Comparison of ENCODE assay signal across 11 cellular contexts in the genomic region with DNA sequence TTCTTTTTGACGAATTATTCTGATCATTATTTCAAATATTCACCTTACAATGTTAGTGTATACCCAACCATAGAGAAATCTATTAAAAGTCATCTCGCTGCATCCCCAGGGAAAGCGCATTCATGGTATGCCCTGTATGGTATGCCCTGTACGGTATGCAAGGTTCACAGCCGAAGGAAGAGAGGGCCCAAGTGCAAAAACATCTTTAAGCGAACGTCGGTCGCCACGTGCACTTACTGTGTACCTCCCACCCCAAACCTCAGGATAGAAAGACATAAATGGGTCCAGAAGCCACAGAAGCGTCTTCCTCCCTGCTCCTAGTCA. TPM values are rescaled to one million over a fixed set of nuclear protein-coding genes. Genes with fewer than 3 reads are reported as not detected.
DNase-seq lines count a peak whose midpoint lies in the region; ATAC-seq and TF ChIP-seq lines count a peak whose summit lies in the region.
"Had no signal": no experiment of that assay in that cellular context is flagged by ENCODE, and none has a peak within 500 bp of the region (broad histone marks: within the 10 kb centered on the region; RNA-seq: fewer than 3 reads in every experiment).

No MANE protein-coding gene starts in this region.

- DNase-seq in brain microvascular endothelial cell = no peak
- no peak for DNase-seq in GOT3 (lab: John Stamatoyannopoulos, UW)
- no peak for DNase-seq in superior temporal gyrus (ENCODE audit: extremely low spot score)
- DNase-seq in sciatic nerve (ENCODE audit: low spot score) = no peak
- DNase-seq: activated T-cell treated with anti-CD3 and anti-CD28 coated beads, Interleukin-2, amount 50 U/mL, for 1 hour; PC-3 had no signal

- H3K9ac ChIP-seq in liver (ENCODE audit: low read depth in 1 of 2, low read length in 2 of 2) = no peak overlapping the region

- POLR2A ChIA-PET in HEK293 (lab: Yijun Ruan, JAX) = no interaction called here

- 18% methylated on average over 11 of the region's 11 CpGs for WGBS in liver

- H3K27me3 ChIP-seq in brain microvascular endothelial cell (replicated peaks) = peaks cover 80% of the 10 kb centered on the region
- H3K27me3 ChIP-seq in liver (ENCODE audit: control insufficient read depth in 4 of 4, insufficient read depth in 4 of 4, low read length in 3 of 4) = peaks cover 3 to 32% (median 13%) of the 10 kb centered on the region in 4 donors

- no peak for TF ChIP-seq CTCF in HEK293 (tag by site-specific recombination; IDR thresholded peaks at IDR 0.05)
- no peak for TF ChIP-seq CTCF in brain microvascular endothelial cell (IDR thresholded peaks at IDR 0.05; ENCODE audit: low read depth, low read length, missing control alignments)
- no peak for TF ChIP-seq CTCF in liver (IDR thresholded peaks at IDR 0.05; ENCODE audit: low read depth, low read length, missing input control)

- H3K9me3 ChIP-seq in HEK293 (ENCODE audit: control insufficient read depth, insufficient read depth, low read depth, low read length) (no peaks in the 10 kb centered on the region), liver (ENCODE audit: control insufficient read depth in 4 of 4, low read length in 3 of 4) (peaks cover 0 to 3% (median 1%) of the 10 kb centered on the region in 4 donors)

- CTCF ChIA-PET in HEK293 (lab: Yijun Ruan, JAX) = no interaction called here

- in situ Hi-C loops in brain microvascular endothelial cell (cut with HindIII; ENCODE audit: low pct_ligation_motif_present, low sequenced_read_pairs) = loop anchor here (25.0 kb wide), 1 partner anchor 544 kb away; no protein-coding TSS in a partner anchor

- no peak overlapping the region for H3K27ac ChIP-seq in HEK293 (ENCODE audit: extremely low read depth, low read depth, low read length)
- H3K27ac ChIP-seq in brain microvascular endothelial cell = no peak overlapping the region
- no peak overlapping the region for H3K27ac ChIP-seq in liver (ENCODE audit: low read depth in 1 of 2, low read length in 2 of 2)
- no peak overlapping the region for H3K27ac ChIP-seq in skin epidermis

- no peaks in the 10 kb centered on the region for H3K36me3 ChIP-seq in HEK293 (ENCODE audit: control insufficient read depth in 2 of 2, insufficient read depth in 1 of 2, low read length in 2 of 2)
- H3K36me3 ChIP-seq in brain microvascular endothelial cell (replicated peaks) = no peaks in the 10 kb centered on the region
- no peaks in the 10 kb centered on the region for H3K36me3 ChIP-seq in liver (ENCODE audit: control insufficient read depth in 4 of 4, insufficient read depth in 3 of 4, low read depth in 1 of 4, low read length in 3 of 4)

- intact Hi-C loops in sciatic nerve (cut with DNase I) = no loop called here

- ATAC-seq in sciatic nerve (no peak), HG02970 (IDR thresholded peaks at IDR 0.05; ENCODE audit: low FRiP score, unreplicated experiment) (no peak)
- ATAC-seq: GM12878, PC-3 had no signal

- H3K4me1 ChIP-seq in HEK293 (ENCODE audit: control insufficient read depth, insufficient read depth, low read length) (no peaks in the 10 kb centered on the region), liver (ENCODE audit: control insufficient read depth in 4 of 4, insufficient read depth in 4 of 4, low read length in 3 of 4) (peaks cover 4 to 19% (median 12%) of the 10 kb centered on the region in 4 donors)

- H3K4me3 ChIP-seq in HEK293 (ENCODE audit: low read depth, low read length) = no peak overlapping the region
- H3K4me3 ChIP-seq in brain microvascular endothelial cell (ENCODE audit: low read depth, low read length) = peak overlapping the region; percentile 43
- H3K4me3 ChIP-seq in liver (ENCODE audit: low read depth in 1 of 3, low read length in 3 of 3) = peak overlapping the region; percentile 49 to 68 (median 56)
- peak overlapping the region in 6 of 7 experiments; percentile 7 to 28 (median 22) for H3K4me3 ChIP-seq in skin epidermis
- H3K4me3 ChIP-seq: GM12878 had no signal

- TF ChIP-seq RAD21 in liver (IDR thresholded peaks at IDR 0.05) = no peak

TF ChIP-seq in HEK293, 187 proteins besides CTCF, POLR2A, EP300 and RAD21:
- TF ChIP-seq SETDB1 (IDR thresholded peaks at IDR 0.05; ENCODE audit: insufficient read length, low read length) (peak; percentile 38), ZNF157 (tag by site-specific recombination; IDR thresholded peaks at IDR 0.05) (no peak)

TF ChIP-seq in liver, 16 proteins besides CTCF, POLR2A, EP300 and RAD21:
- no peak for TF ChIP-seq MAX (IDR thresholded peaks at IDR 0.05)
- no peak for TF ChIP-seq REST (IDR thresholded peaks at IDR 0.05)
- no peak for TF ChIP-seq JUND (IDR thresholded peaks at IDR 0.05)
- TF ChIP-seq FOXA2 (IDR thresholded peaks at IDR 0.05) = no peak
- TF ChIP-seq YY1 (IDR thresholded peaks at IDR 0.05) = no peak
- TF ChIP-seq, protein P1, sequence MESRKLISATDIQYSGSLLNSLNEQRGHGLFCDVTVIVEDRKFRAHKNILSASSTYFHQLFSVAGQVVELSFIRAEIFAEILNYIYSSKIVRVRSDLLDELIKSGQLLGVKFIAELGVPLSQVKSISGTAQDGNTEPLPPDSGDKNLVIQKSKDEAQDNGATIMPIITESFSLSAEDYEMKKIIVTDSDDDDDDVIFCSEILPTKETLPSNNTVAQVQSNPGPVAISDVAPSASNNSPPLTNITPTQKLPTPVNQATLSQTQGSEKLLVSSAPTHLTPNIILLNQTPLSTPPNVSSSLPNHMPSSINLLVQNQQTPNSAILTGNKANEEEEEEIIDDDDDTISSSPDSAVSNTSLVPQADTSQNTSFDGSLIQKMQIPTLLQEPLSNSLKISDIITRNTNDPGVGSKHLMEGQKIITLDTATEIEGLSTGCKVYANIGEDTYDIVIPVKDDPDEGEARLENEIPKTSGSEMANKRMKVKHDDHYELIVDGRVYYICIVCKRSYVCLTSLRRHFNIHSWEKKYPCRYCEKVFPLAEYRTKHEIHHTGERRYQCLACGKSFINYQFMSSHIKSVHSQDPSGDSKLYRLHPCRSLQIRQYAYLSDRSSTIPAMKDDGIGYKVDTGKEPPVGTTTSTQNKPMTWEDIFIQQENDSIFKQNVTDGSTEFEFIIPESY (IDR thresholded peaks at IDR 0.05) = no peak
- TF ChIP-seq NR2F2 (IDR thresholded peaks at IDR 0.05) = no peak

RNA-seq across cellular contexts. Expression of gene HLX, which starts 14.4 kb away (rescaled TPM):
- total RNA-seq in liver = 1 to 10 TPM; 3.0 to 6.6 TPM
- polyA plus RNA-seq in liver = 1 to 10 TPM; 5.6 to 8.3 TPM
- 28.8 TPM for total RNA-seq in sciatic nerve
